In the genomic region with DNA sequence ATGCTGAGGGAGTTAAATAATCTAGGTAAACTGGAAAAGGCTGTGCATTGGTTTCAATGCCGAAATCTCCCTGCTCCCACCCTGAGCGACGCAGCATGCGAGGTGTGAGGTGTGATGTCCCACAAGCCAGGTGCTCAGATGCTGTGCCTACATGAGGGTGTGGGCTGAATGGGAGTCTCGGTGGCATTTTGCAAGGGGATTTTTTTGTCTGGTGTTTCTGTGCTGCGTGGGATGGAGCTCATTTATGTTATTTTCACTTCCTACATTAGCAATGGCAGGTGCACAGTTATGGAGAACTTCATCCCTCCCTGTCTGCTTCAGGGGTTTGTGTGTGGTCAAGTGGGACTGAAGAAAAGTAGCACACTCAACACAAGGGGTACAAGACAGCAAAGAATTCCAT, we compare ENCODE assay signal across 14 cellular contexts.
DNase-seq lines count a peak whose midpoint lies in the region; ATAC-seq and TF ChIP-seq lines count a peak whose summit lies in the region.
"Had no signal": no experiment of that assay in that cellular context is flagged by ENCODE, and none has a peak within 500 bp of the region (broad histone marks: within the 10 kb centered on the region; RNA-seq: fewer than 3 reads in every experiment).

No MANE protein-coding gene starts in this region.

- no peak overlapping the region for H3K4me3 ChIP-seq in brain microvascular endothelial cell (ENCODE audit: low read depth, low read length)

- no peaks in the 10 kb centered on the region for H3K4me1 Mint-ChIP-seq in stimulated activated effector memory CD8-positive, alpha-beta T cell treated with anti-CD3 and anti-CD28 coated beads, Interleukin-12 subunit alpha, Interleukin-12 subunit beta, amount 100 ng/mL, for 72 hours
- H3K4me1 Mint-ChIP-seq: nephron progenitor cell had no signal

- no peak for DNase-seq in stimulated activated effector memory CD8-positive, alpha-beta T cell treated with anti-CD3 and anti-CD28 coated beads, Interleukin-12 subunit alpha, Interleukin-12 subunit beta, amount 100 ng/mL, for 72 hours (ENCODE audit: low spot score in 2 of 2)
- DNase-seq in DMS 273 treated with DMSO at 0.1 percent for 48 hours (lab: John Stamatoyannopoulos, UW) (no peak), brain microvascular endothelial cell (no peak), NCI-H146 treated with DMSO at 0.1 percent for 48 hours (lab: John Stamatoyannopoulos, UW; ENCODE audit: unreplicated experiment) (no peak)
- DNase-seq: Caco-2, cerebellar nuclear complex, KBM-7, kidney glomerular epithelial cell, nephron progenitor cell, SHP77 had no signal

- H3K27ac ChIP-seq in brain microvascular endothelial cell, result no peak overlapping the region

- no peaks in the 10 kb centered on the region for H3K36me3 ChIP-seq in brain microvascular endothelial cell (replicated peaks)

- no peaks in the 10 kb centered on the region for H3K9me3 Mint-ChIP-seq in stimulated activated effector memory CD8-positive, alpha-beta T cell treated with anti-CD3 and anti-CD28 coated beads, Interleukin-12 subunit alpha, Interleukin-12 subunit beta, amount 100 ng/mL, for 72 hours
- H3K9me3 Mint-ChIP-seq: activated T-helper 2 cell treated with anti-CD3 and anti-CD28 coated beads, Interferon-gamma antibody, Interleukin-2, Interleukin-4, amounts not matched to agents 10 μg/mL and 5 μg/mL and 100 μg/mL, durations not matched to agents 14 hours and 24 hours and 36 hours; nephron progenitor cell had no signal

- no peak overlapping the region for H3K27ac Mint-ChIP-seq in stimulated activated effector memory CD8-positive, alpha-beta T cell treated with anti-CD3 and anti-CD28 coated beads, Interleukin-12 subunit alpha, Interleukin-12 subunit beta, amount 100 ng/mL, for 72 hours
- H3K27ac Mint-ChIP-seq: activated T-helper 2 cell treated with anti-CD3 and anti-CD28 coated beads, Interferon-gamma antibody, Interleukin-2, Interleukin-4, amounts not matched to agents 10 μg/mL and 5 μg/mL and 100 μg/mL, durations not matched to agents 14 hours and 24 hours and 36 hours; nephron progenitor cell had no signal

- peak; percentile 76 for ATAC-seq in GM18909 (IDR thresholded peaks at IDR 0.05; ENCODE audit: poor library complexity, unreplicated experiment)
- ATAC-seq in GM21717 (IDR thresholded peaks at IDR 0.05; ENCODE audit: unreplicated experiment), result peak; percentile 72
- ATAC-seq in HG03135 (IDR thresholded peaks at IDR 0.05; ENCODE audit: unreplicated experiment), result peak; percentile 54
- ATAC-seq in stimulated activated effector memory CD8-positive, alpha-beta T cell treated with anti-CD3 and anti-CD28 coated beads, Interleukin-12 subunit alpha, Interleukin-12 subunit beta, amount 100 ng/mL, for 72 hours, result peak; percentile 31

- H3K36me3 Mint-ChIP-seq in stimulated activated effector memory CD8-positive, alpha-beta T cell treated with anti-CD3 and anti-CD28 coated beads, Interleukin-12 subunit alpha, Interleukin-12 subunit beta, amount 100 ng/mL, for 72 hours, result no peaks in the 10 kb centered on the region

- no peak for TF ChIP-seq CTCF in brain microvascular endothelial cell (IDR thresholded peaks at IDR 0.05; ENCODE audit: low read depth, low read length, missing control alignments)

- no peak overlapping the region for H3K4me3 Mint-ChIP-seq in stimulated activated effector memory CD8-positive, alpha-beta T cell treated with anti-CD3 and anti-CD28 coated beads, Interleukin-12 subunit alpha, Interleukin-12 subunit beta, amount 100 ng/mL, for 72 hours
- H3K4me3 Mint-ChIP-seq: nephron progenitor cell had no signal

- in situ Hi-C loops in brain microvascular endothelial cell (cut with HindIII; ENCODE audit: low pct_ligation_motif_present, low sequenced_read_pairs), result no loop called here

- H3K27me3 ChIP-seq in brain microvascular endothelial cell (replicated peaks), result no peaks in the 10 kb centered on the region
